In genomic region chr12:49131051-49131972, GRCh38 we compare ENCODE assay signal across 8 cellular contexts. TPM values are rescaled to one million over a fixed set of nuclear protein-coding genes. Genes with fewer than 3 reads are reported as not detected.
DNase-seq lines count a peak whose midpoint lies in the region; ATAC-seq and TF ChIP-seq lines count a peak whose summit lies in the region.

TUBA1B (minus strand) TSS chr12:49131395; CDS start chr12:49131300, 95 bp downstream.

- H3K27me3 ChIP-seq in aorta (ENCODE audit: control insufficient read depth in 1 of 2, insufficient read depth in 2 of 2, low read length in 1 of 2), result no peaks in the 10 kb centered on the region

- intact Hi-C loops in aorta (cut with DNase I), result loop anchor here (2.0 to 10.0 kb wide), 5 partner anchors 21 to 133 kb away; partner anchors contain the start of genes TUBA1A (in 2 of the 2), KMT2D (in 1 of the 2), LMBR1L (in 1 of the 2) and TUBA1C (in 1 of the 2)

- 0% methylated on average over 57 to 82 of the region's 82 CpGs for WGBS in aorta, 2 donors

- H3K4me3 ChIP-seq in astrocyte of the cerebellum (ENCODE audit: low read depth, low read length) (peak within 1 kb of the TSS; percentile 99), aorta (ENCODE audit: low read length in 2 of 2) (peak within 1 kb of the TSS; percentile 72 to 98)

- in situ Hi-C loops in astrocyte of the cerebellum (cut with HindIII; ENCODE audit: low sequenced_read_pairs), result no loop called here

- H3K27ac ChIP-seq in aorta (ENCODE audit: low read depth in 1 of 2, low read length in 2 of 2), result peak within 1 kb of the TSS; percentile 95 to 98

- no peak for TF ChIP-seq CTCF in astrocyte of the cerebellum (IDR thresholded peaks at IDR 0.05; ENCODE audit: low read depth, low read length, missing control alignments)

- no peaks in the 10 kb centered on the region for H3K4me1 ChIP-seq in aorta (ENCODE audit: control insufficient read depth in 1 of 2, insufficient read depth in 2 of 2, low read length in 2 of 2)

- peak; percentile 59 for DNase-seq in NCI-H2029 treated with DMSO at 0.1 percent for 48 hours (lab: John Stamatoyannopoulos, UW)
- peak; percentile 86 for DNase-seq in T1000 (lab: John Stamatoyannopoulos, UW)
- DNase-seq in astrocyte of the cerebellum (ENCODE audit: low read depth), result peak; percentile 53
- DNase-seq in hepatic stellate cell (ENCODE audit: low spot score), result peak; percentile 83
- DNase-seq in renal cortical epithelial cell (ENCODE audit: low read depth), result peak; percentile 48
- peak; percentile 94 to 97 for DNase-seq in aorta

- ATAC-seq in GM18511 (IDR thresholded peaks at IDR 0.05; ENCODE audit: unreplicated experiment) (peak; percentile 73), HG02973 (IDR thresholded peaks at IDR 0.05; ENCODE audit: unreplicated experiment) (peak; percentile 54), aorta (ENCODE audit: low FRiP score) (peak; percentile 97)

- H3K9me3 ChIP-seq in aorta (ENCODE audit: control insufficient read depth, low read length), result no peaks in the 10 kb centered on the region

- peaks cover 0 to 4% of the 10 kb centered on the region in 2 donors for H3K36me3 ChIP-seq in aorta (ENCODE audit: control insufficient read depth in 1 of 2, insufficient read depth in 2 of 2, low read length in 1 of 2)

RNA-seq across cellular contexts. Expression of gene TUBA1B, which starts in this region (rescaled TPM):
- total RNA-seq in renal cortical epithelial cell (420 and 2,146 TPM in 2 replicates), aorta (100 to 1,000 TPM; 403 to 813 TPM)
- 100 to 1,000 TPM; 619 to 672 TPM for polyA plus RNA-seq in aorta

Comparison
In these comparisons a context has a peak if more than half of its experiments do, and no peak if none do; other contexts are left out.
1. Peak in every context shown above with its lines: DNase-seq, ATAC-seq, H3K4me3 ChIP-seq and H3K27ac ChIP-seq.